Comparison of ENCODE assay signal across 1 cellular context in the genomic region with DNA sequence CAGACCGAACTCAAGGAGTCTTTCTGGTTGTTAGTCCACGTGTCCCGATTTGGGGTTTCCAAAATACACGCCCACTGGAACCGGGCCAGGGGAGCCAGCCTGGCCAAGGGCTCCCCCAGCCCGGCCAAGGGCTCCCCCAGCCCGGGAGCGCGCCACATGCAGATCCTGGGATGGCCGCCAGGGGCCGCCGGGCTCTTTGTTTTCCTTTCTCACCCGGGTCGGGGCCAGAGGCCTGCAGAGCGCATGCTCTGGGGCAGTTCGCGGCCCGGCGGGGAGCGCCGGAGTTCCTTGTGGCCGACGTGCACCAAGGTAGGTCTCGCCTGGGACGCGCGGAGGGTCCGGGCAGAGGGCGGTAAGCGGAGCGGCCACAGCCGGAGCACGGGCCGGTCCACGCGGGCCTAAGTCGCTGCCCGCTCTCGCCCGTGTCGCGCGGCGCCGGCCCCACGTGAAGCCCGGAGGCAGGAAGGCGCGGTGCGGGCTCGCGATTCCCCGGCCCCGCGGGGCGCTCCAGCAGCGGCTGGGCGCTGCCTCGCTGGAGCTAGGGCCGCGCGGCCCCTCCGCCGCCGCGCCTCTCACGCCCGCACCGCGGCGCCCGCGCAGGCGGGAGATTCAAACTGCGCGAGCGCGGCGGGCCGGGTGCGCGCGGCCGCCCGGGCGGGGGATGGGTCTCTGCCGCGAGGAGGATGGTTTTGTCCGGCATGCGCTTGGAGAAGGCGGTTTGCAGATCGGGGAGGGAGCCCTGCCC.
TF ChIP-seq lines count a peak whose summit lies in the region.

No MANE protein-coding gene starts in this region.

TF ChIP-seq in GM12878, 131 proteins besides CTCF, POLR2A, EP300 and RAD21 (continued from another document and continues in another):
- TF ChIP-seq, protein P1, sequence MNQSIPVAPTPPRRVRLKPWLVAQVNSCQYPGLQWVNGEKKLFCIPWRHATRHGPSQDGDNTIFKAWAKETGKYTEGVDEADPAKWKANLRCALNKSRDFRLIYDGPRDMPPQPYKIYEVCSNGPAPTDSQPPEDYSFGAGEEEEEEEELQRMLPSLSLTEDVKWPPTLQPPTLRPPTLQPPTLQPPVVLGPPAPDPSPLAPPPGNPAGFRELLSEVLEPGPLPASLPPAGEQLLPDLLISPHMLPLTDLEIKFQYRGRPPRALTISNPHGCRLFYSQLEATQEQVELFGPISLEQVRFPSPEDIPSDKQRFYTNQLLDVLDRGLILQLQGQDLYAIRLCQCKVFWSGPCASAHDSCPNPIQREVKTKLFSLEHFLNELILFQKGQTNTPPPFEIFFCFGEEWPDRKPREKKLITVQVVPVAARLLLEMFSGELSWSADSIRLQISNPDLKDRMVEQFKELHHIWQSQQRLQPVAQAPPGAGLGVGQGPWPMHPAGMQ (IDR thresholded peaks at IDR 0.05; ENCODE audit: borderline replicate concordance): no peak
- no peak for TF ChIP-seq SRF (IDR thresholded peaks at IDR 0.05; ENCODE audit: low read depth in 2 of 2, low read length in 2 of 2)
- TF ChIP-seq STAT1 (conservative IDR thresholded peaks at IDR 0.05): no peak
- TF ChIP-seq, protein P2, sequence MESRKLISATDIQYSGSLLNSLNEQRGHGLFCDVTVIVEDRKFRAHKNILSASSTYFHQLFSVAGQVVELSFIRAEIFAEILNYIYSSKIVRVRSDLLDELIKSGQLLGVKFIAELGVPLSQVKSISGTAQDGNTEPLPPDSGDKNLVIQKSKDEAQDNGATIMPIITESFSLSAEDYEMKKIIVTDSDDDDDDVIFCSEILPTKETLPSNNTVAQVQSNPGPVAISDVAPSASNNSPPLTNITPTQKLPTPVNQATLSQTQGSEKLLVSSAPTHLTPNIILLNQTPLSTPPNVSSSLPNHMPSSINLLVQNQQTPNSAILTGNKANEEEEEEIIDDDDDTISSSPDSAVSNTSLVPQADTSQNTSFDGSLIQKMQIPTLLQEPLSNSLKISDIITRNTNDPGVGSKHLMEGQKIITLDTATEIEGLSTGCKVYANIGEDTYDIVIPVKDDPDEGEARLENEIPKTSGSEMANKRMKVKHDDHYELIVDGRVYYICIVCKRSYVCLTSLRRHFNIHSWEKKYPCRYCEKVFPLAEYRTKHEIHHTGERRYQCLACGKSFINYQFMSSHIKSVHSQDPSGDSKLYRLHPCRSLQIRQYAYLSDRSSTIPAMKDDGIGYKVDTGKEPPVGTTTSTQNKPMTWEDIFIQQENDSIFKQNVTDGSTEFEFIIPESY (IDR thresholded peaks at IDR 0.05): no peak
- TF ChIP-seq BMI1 (IDR thresholded peaks at IDR 0.05; ENCODE audit: borderline replicate concordance): no peak
- 0 out of 2 replicates have a peak, but pooled peaks have one; percentile 66 for TF ChIP-seq ZSCAN29 (IDR thresholded peaks at IDR 0.05)
- TF ChIP-seq LARP7 (IDR thresholded peaks at IDR 0.05): peak; percentile 87
- TF ChIP-seq, protein P3, sequence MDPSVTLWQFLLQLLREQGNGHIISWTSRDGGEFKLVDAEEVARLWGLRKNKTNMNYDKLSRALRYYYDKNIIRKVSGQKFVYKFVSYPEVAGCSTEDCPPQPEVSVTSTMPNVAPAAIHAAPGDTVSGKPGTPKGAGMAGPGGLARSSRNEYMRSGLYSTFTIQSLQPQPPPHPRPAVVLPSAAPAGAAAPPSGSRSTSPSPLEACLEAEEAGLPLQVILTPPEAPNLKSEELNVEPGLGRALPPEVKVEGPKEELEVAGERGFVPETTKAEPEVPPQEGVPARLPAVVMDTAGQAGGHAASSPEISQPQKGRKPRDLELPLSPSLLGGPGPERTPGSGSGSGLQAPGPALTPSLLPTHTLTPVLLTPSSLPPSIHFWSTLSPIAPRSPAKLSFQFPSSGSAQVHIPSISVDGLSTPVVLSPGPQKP (IDR thresholded peaks at IDR 0.05; ENCODE audit: low read depth, low read length): 0 out of 2 replicates have a peak, but pooled peaks have one; percentile 25
- TF ChIP-seq YY1 (IDR thresholded peaks at IDR 0.05; ENCODE audit: low read depth, low read length): peak; percentile 64
- TF ChIP-seq GATAD2B (conservative IDR thresholded peaks at IDR 0.05; ENCODE audit: low read depth): peak; percentile 86
- 0 out of 2 replicates have a peak, but pooled peaks have one; percentile 19 for TF ChIP-seq ZNF384 (IDR thresholded peaks at IDR 0.05; ENCODE audit: borderline replicate concordance, low read depth, low read length)
- no peak for TF ChIP-seq BRCA1 (IDR thresholded peaks at IDR 0.05; ENCODE audit: low read depth, low read length)
- no peak; the same call in 1 of the 2 replicates for TF ChIP-seq POLR2AphosphoS5 (IDR thresholded peaks at IDR 0.05; ENCODE audit: low read length)
- no peak for TF ChIP-seq TBL1XR1 (IDR thresholded peaks at IDR 0.05; ENCODE audit: low read depth, low read length)
- TF ChIP-seq MEF2A (IDR thresholded peaks at IDR 0.05; ENCODE audit: insufficient read depth, low read depth, low read length): no peak
- no peak for TF ChIP-seq SMAD5 (IDR thresholded peaks at IDR 0.05; ENCODE audit: low read depth)
- no peak for TF ChIP-seq CEBPB (IDR thresholded peaks at IDR 0.05; ENCODE audit: borderline replicate concordance in 1 of 2, low read depth in 2 of 2, low read length in 2 of 2)
- TF ChIP-seq YBX1 (IDR thresholded peaks at IDR 0.05): no peak
- TF ChIP-seq, protein P4, sequence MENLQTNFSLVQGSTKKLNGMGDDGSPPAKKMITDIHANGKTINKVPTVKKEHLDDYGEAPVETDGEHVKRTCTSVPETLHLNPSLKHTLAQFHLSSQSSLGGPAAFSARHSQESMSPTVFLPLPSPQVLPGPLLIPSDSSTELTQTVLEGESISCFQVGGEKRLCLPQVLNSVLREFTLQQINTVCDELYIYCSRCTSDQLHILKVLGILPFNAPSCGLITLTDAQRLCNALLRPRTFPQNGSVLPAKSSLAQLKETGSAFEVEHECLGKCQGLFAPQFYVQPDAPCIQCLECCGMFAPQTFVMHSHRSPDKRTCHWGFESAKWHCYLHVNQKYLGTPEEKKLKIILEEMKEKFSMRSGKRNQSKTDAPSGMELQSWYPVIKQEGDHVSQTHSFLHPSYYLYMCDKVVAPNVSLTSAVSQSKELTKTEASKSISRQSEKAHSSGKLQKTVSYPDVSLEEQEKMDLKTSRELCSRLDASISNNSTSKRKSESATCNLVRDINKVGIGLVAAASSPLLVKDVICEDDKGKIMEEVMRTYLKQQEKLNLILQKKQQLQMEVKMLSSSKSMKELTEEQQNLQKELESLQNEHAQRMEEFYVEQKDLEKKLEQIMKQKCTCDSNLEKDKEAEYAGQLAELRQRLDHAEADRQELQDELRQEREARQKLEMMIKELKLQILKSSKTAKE (IDR thresholded peaks at IDR 0.05; ENCODE audit: low read depth, poor library complexity, severe bottlenecking): no peak
- no peak for TF ChIP-seq ZNF274 (IDR thresholded peaks at IDR 0.05; ENCODE audit: insufficient read depth, insufficient read length)
- TF ChIP-seq, protein P5, sequence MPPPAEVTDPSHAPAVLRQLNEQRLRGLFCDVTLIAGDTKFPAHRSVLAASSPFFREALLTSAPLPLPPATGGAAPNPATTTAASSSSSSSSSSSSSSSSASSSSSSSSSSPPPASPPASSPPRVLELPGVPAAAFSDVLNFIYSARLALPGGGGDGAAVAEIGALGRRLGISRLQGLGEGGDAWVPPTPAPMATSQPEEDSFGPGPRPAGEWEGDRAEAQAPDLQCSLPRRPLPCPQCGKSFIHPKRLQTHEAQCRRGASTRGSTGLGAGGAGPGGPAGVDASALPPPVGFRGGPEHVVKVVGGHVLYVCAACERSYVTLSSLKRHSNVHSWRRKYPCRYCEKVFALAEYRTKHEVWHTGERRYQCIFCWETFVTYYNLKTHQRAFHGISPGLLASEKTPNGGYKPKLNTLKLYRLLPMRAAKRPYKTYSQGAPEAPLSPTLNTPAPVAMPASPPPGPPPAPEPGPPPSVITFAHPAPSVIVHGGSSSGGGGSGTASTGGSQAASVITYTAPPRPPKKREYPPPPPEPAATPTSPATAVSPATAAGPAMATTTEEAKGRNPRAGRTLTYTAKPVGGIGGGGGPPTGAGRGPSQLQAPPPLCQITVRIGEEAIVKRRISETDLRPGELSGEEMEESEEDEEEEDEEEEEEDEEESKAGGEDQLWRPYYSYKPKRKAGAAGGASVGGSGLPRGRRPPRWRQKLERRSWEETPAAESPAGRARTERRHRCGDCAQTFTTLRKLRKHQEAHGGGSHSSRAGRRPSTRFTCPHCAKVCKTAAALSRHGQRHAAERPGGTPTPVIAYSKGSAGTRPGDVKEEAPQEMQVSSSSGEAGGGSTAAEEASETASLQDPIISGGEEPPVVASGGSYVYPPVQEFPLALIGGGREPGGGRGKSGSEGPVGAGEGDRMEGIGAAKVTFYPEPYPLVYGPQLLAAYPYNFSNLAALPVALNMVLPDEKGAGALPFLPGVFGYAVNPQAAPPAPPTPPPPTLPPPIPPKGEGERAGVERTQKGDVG (CRISPR knock-in tag; IDR thresholded peaks at IDR 0.05): no peak
- TF ChIP-seq, protein P6, sequence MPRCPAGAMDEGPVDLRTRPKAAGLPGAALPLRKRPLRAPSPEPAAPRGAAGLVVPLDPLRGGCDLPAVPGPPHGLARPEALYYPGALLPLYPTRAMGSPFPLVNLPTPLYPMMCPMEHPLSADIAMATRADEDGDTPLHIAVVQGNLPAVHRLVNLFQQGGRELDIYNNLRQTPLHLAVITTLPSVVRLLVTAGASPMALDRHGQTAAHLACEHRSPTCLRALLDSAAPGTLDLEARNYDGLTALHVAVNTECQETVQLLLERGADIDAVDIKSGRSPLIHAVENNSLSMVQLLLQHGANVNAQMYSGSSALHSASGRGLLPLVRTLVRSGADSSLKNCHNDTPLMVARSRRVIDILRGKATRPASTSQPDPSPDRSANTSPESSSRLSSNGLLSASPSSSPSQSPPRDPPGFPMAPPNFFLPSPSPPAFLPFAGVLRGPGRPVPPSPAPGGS (IDR thresholded peaks at IDR 0.05; ENCODE audit: borderline replicate concordance, insufficient read depth, low read depth, low read length, poor library complexity, severe bottlenecking): no peak
- TF ChIP-seq STAT3 (IDR thresholded peaks at IDR 0.05; ENCODE audit: low read depth, low read length): no peak
- no peak for TF ChIP-seq ATF7 (IDR thresholded peaks at IDR 0.05; ENCODE audit: low read depth)
- no peak for TF ChIP-seq RAD51 (IDR thresholded peaks at IDR 0.05)
- TF ChIP-seq MTA3 (IDR thresholded peaks at IDR 0.05; ENCODE audit: borderline replicate concordance, low read length): no peak
- TF ChIP-seq, protein P7, sequence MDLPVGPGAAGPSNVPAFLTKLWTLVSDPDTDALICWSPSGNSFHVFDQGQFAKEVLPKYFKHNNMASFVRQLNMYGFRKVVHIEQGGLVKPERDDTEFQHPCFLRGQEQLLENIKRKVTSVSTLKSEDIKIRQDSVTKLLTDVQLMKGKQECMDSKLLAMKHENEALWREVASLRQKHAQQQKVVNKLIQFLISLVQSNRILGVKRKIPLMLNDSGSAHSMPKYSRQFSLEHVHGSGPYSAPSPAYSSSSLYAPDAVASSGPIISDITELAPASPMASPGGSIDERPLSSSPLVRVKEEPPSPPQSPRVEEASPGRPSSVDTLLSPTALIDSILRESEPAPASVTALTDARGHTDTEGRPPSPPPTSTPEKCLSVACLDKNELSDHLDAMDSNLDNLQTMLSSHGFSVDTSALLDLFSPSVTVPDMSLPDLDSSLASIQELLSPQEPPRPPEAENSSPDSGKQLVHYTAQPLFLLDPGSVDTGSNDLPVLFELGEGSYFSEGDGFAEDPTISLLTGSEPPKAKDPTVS (IDR thresholded peaks at IDR 0.05; ENCODE audit: low read depth, low read length): no peak
- TF ChIP-seq, protein P8, sequence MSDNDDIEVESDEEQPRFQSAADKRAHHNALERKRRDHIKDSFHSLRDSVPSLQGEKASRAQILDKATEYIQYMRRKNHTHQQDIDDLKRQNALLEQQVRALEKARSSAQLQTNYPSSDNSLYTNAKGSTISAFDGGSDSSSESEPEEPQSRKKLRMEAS (IDR thresholded peaks at IDR 0.05; ENCODE audit: low read depth, low read length): no peak; the same call in none of the 2 replicates
- no peak; the same call in 1 of the 2 replicates for TF ChIP-seq NR2C1 (IDR thresholded peaks at IDR 0.05)
- TF ChIP-seq, protein P9, sequence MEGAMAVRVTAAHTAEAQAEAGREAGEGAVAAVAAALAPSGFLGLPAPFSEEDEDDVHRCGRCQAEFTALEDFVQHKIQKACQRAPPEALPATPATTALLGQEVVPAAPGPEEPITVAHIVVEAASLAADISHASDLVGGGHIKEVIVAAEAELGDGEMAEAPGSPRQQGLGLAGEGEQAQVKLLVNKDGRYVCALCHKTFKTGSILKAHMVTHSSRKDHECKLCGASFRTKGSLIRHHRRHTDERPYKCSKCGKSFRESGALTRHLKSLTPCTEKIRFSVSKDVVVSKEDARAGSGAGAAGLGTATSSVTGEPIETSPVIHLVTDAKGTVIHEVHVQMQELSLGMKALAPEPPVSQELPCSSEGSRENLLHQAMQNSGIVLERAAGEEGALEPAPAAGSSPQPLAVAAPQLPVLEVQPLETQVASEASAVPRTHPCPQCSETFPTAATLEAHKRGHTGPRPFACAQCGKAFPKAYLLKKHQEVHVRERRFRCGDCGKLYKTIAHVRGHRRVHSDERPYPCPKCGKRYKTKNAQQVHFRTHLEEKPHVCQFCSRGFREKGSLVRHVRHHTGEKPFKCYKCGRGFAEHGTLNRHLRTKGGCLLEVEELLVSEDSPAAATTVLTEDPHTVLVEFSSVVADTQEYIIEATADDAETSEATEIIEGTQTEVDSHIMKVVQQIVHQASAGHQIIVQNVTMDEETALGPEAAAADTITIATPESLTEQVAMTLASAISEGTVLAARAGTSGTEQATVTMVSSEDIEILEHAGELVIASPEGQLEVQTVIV (IDR thresholded peaks at IDR 0.05; ENCODE audit: borderline replicate concordance, partially characterized antibody): no peak
- TF ChIP-seq, protein P10, sequence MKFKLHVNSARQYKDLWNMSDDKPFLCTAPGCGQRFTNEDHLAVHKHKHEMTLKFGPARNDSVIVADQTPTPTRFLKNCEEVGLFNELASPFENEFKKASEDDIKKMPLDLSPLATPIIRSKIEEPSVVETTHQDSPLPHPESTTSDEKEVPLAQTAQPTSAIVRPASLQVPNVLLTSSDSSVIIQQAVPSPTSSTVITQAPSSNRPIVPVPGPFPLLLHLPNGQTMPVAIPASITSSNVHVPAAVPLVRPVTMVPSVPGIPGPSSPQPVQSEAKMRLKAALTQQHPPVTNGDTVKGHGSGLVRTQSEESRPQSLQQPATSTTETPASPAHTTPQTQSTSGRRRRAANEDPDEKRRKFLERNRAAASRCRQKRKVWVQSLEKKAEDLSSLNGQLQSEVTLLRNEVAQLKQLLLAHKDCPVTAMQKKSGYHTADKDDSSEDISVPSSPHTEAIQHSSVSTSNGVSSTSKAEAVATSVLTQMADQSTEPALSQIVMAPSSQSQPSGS (IDR thresholded peaks at IDR 0.05; ENCODE audit: low read length): no peak
- no peak for TF ChIP-seq FOXM1 (IDR thresholded peaks at IDR 0.05; ENCODE audit: low read depth, low read length)
- TF ChIP-seq BCL11A (IDR thresholded peaks at IDR 0.05; ENCODE audit: low read depth, low read length): no peak
- TF ChIP-seq EZH2 (IDR thresholded peaks at IDR 0.05; ENCODE audit: borderline replicate concordance, control insufficient read depth, low read depth, low read length): no peak
- 0 out of 3 replicates have a peak, but pooled peaks of 1 of the 2 experiments have one; percentile 2 for TF ChIP-seq EGR1 (IDR thresholded peaks at IDR 0.05; ENCODE audit: borderline replicate concordance in 1 of 2, low read depth in 2 of 2, low read length in 2 of 2)
- TF ChIP-seq CREM (IDR thresholded peaks at IDR 0.05; ENCODE audit: low read depth): no peak
- no peak for TF ChIP-seq ZBED1 (IDR thresholded peaks at IDR 0.05; ENCODE audit: borderline replicate concordance)
